In the genomic region with DNA sequence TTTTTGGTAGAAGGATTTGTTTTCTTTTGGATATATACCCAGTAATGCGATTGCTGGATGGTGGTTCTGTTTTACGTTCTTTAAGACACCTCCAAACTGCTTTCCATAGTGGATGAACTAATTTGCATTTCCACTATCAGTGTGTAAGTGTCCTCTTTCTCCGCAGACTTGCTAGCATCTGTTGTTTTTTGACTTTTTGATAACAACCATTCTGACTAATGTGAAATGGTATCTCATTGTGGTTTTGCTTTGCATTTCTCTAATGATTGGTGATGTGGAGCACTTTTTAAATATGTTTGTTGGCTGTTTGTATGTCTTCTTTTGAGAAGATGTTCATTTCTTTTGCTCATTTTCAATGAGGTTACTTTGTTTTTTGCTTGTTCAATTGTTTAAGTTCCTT, we compare ENCODE assay signal across 29 cellular contexts.
"Had no signal": no experiment of that assay in that cellular context is flagged by ENCODE, and none has a peak within 500 bp of the region (broad histone marks: within the 10 kb centered on the region; RNA-seq: fewer than 3 reads in every experiment).

No MANE protein-coding gene starts in this region.

- H3K4me1 Mint-ChIP-seq: activated naive CD4-positive, alpha-beta T cell treated with anti-CD3 and anti-CD28 coated beads, Interleukin-2, amount 50 U/mL, for 24 hours; activated naive CD8-positive, alpha-beta T cell treated with anti-CD3 and anti-CD28 coated beads, Interleukin-2, amount 50 U/mL, for 24 hours; activated T-helper 17 cell treated with anti-CD3 and anti-CD28 coated beads, Interleukin-2, amount 50 U/mL, for 72 hours; nephron had no signal

- H3K4me3 ChIP-seq: esophagus squamous epithelium, gastrocnemius medialis, left ventricle myocardium inferior, lung, suprapubic skin, tibial artery, upper lobe of right lung had no signal

- H3K27me3 Mint-ChIP-seq: activated CD8-positive, alpha-beta T cell treated with anti-CD3 and anti-CD28 coated beads for 36 hours; activated naive CD4-positive, alpha-beta T cell treated with anti-CD3 and anti-CD28 coated beads, Interleukin-2, amount 50 U/mL, for 24 hours; activated naive CD8-positive, alpha-beta T cell treated with anti-CD3 and anti-CD28 coated beads, Interleukin-2, amount 50 U/mL, for 24 hours; activated T-helper 17 cell treated with anti-CD3 and anti-CD28 coated beads, Interleukin-2, amount 50 U/mL, for 72 hours; dendritic cell treated with granulocyte-macrophage colony-stimulating factor and Interleukin-4, amounts not matched to agents 40 ng/mL and 50 ng/mL, for 4 days had no signal

- H3K36me3 Mint-ChIP-seq: activated naive CD4-positive, alpha-beta T cell treated with anti-CD3 and anti-CD28 coated beads, Interleukin-2, amount 50 U/mL, for 24 hours had no signal

- H3K27me3 ChIP-seq: esophagus squamous epithelium, gastrocnemius medialis, suprapubic skin, tibial artery, upper lobe of right lung had no signal

- DNase-seq: activated CD4-positive, alpha-beta T cell treated with anti-CD3 and anti-CD28 coated beads for 1 hour; activated CD4-positive, alpha-beta T cell treated with anti-CD3 and anti-CD28 coated beads, Interleukin-2, amount 50 U/mL, for 1 hour; activated CD8-positive, alpha-beta T cell treated with anti-CD3 and anti-CD28 coated beads for 36 hours; activated naive CD8-positive, alpha-beta T cell treated with anti-CD3 and anti-CD28 coated beads, Interleukin-2, amount 50 U/mL, for 24 hours; activated T-cell treated with anti-CD3 and anti-CD28 coated beads, Interleukin-2, amount 50 U/mL, for 4 hours; aorta; caudate nucleus; effector CD4-positive, alpha-beta T cell; esophagus squamous epithelium; gastrocnemius medialis; glutamatergic neuron; islet precursor cell; left ventricle myocardium inferior; mesendoderm; stimulated activated CD4-positive, alpha-beta T cell treated with anti-CD3 and anti-CD28 coated beads, Interleukin-15, amount 100 ng/mL, for 24 hours; stimulated activated CD4-positive, alpha-beta T cell treated with anti-CD3 and anti-CD28 coated beads, Interleukin-2, amount 100 ng/mL, for 24 hours; stimulated activated naive CD4-positive, alpha-beta T cell; T-helper 2 cell; tibial artery; upper lobe of right lung had no signal

- H3K9me3 ChIP-seq: esophagus squamous epithelium, gastrocnemius medialis, suprapubic skin, upper lobe of right lung had no signal

- H3K4me1 ChIP-seq: esophagus squamous epithelium, gastrocnemius medialis, left ventricle myocardium inferior, suprapubic skin, tibial artery, upper lobe of right lung had no signal

- H3K4me3 Mint-ChIP-seq: activated CD8-positive, alpha-beta T cell treated with anti-CD3 and anti-CD28 coated beads for 36 hours; activated naive CD4-positive, alpha-beta T cell treated with anti-CD3 and anti-CD28 coated beads, Interleukin-2, amount 50 U/mL, for 24 hours; activated naive CD8-positive, alpha-beta T cell treated with anti-CD3 and anti-CD28 coated beads, Interleukin-2, amount 50 U/mL, for 24 hours; activated T-cell treated with anti-CD3 and anti-CD28 coated beads, Interleukin-2, amount 50 U/mL, for 4 hours; activated T-helper 17 cell treated with anti-CD3 and anti-CD28 coated beads, Interleukin-2, amount 50 U/mL, for 72 hours; dendritic cell treated with granulocyte-macrophage colony-stimulating factor and Interleukin-4, amounts not matched to agents 40 ng/mL and 50 ng/mL, for 4 days; nephron had no signal

- H3K27ac ChIP-seq: epithelial cell of prostate, esophagus squamous epithelium, gastrocnemius medialis, left ventricle myocardium inferior, suprapubic skin, tibial artery, upper lobe of right lung had no signal

- FAIRE-seq: endometrium had no signal

- H3K27ac Mint-ChIP-seq: activated CD8-positive, alpha-beta T cell treated with anti-CD3 and anti-CD28 coated beads for 36 hours; activated naive CD4-positive, alpha-beta T cell treated with anti-CD3 and anti-CD28 coated beads, Interleukin-2, amount 50 U/mL, for 24 hours; activated naive CD8-positive, alpha-beta T cell treated with anti-CD3 and anti-CD28 coated beads, Interleukin-2, amount 50 U/mL, for 24 hours; activated T-helper 17 cell treated with anti-CD3 and anti-CD28 coated beads, Interleukin-2, amount 50 U/mL, for 72 hours; dendritic cell treated with granulocyte-macrophage colony-stimulating factor and Interleukin-4, amounts not matched to agents 40 ng/mL and 50 ng/mL, for 4 days; nephron had no signal

- ATAC-seq: activated CD8-positive, alpha-beta T cell treated with anti-CD3 and anti-CD28 coated beads for 36 hours; activated naive CD8-positive, alpha-beta T cell treated with anti-CD3 and anti-CD28 coated beads, Interleukin-2, amount 50 U/mL, for 24 hours; activated T-cell treated with anti-CD3 and anti-CD28 coated beads, Interleukin-2, amount 50 U/mL, for 4 hours; activated T-helper 17 cell treated with anti-CD3 and anti-CD28 coated beads, Interleukin-2, amount 50 U/mL, for 72 hours; gastrocnemius medialis; sciatic nerve; upper lobe of right lung had no signal

- H3K36me3 ChIP-seq: esophagus squamous epithelium, gastrocnemius medialis, left ventricle myocardium inferior, suprapubic skin, tibial artery, upper lobe of right lung had no signal
